ENCODE assay signal across 1 cellular context in genomic region chr1:203763505-203763904, GRCh38.
TF ChIP-seq lines count a peak whose summit lies in the region.

No MANE protein-coding gene starts in this region.

TF ChIP-seq in K562, 482 proteins besides CTCF, POLR2A, EP300 and RAD21:
- 0 out of 2 replicates have a peak, but pooled peaks have one; percentile 18 for TF ChIP-seq GATA2 (CRISPR knock-in tag; IDR thresholded peaks at IDR 0.05)
- TF ChIP-seq PBX2 (CRISPR knock-in tag; IDR thresholded peaks at IDR 0.05; ENCODE audit: low read depth), result no peak
- TF ChIP-seq PBX2 (tag; conservative IDR thresholded peaks at IDR 0.05; ENCODE audit: low read depth), result no peak
- TF ChIP-seq SMARCB1 (IDR thresholded peaks at IDR 0.05; ENCODE audit: insufficient read length, low read depth), result no peak
- no peak for TF ChIP-seq KLF10 (CRISPR knock-in tag; IDR thresholded peaks at IDR 0.05)
TF ChIP-seq in K562: peak in this region for 1.
